ENCODE assay signal across 15 cellular contexts in the genomic region with DNA sequence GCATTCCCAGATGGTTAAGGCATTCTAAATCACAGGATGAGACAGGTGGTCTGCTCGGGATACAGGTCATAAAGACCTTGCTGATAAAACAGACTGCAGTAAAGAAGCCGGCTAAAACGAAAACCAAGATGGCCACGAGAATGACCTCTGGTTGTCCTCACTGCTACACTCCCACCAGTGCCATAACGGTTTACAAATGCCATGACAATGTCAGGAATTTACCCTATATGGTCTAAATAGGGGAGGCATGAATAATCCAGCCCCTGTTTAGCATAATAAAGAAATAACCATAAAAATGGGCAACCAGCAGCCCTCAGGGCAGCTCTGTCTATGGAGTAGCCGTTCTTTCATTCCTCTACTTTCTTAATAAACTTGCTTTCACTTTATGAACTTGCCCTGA.
DNase-seq lines count a peak whose midpoint lies in the region; ATAC-seq and TF ChIP-seq lines count a peak whose summit lies in the region.
"Had no signal": no experiment of that assay in that cellular context is flagged by ENCODE, and none has a peak within 500 bp of the region (broad histone marks: within the 10 kb centered on the region; RNA-seq: fewer than 3 reads in every experiment).

No MANE protein-coding gene starts in this region.

- H3K27me3 ChIP-seq in iPS DF 6.9 (ENCODE audit: control insufficient read depth, insufficient read depth, low read length) (no peaks in the 10 kb centered on the region), lower lobe of right lung (ENCODE audit: low read depth) (no peaks in the 10 kb centered on the region), dorsolateral prefrontal cortex (no peaks in the 10 kb centered on the region)
- H3K27me3 ChIP-seq: BE2C had no signal

- H3K4me1 Mint-ChIP-seq in HFFc6 (ENCODE audit: low read depth), result no peaks in the 10 kb centered on the region
- peaks cover 32% of the 10 kb centered on the region for H3K4me1 Mint-ChIP-seq in WTC11
- H3K4me1 Mint-ChIP-seq: CD4-positive, alpha-beta memory T cell had no signal

- H3K27ac Mint-ChIP-seq in HFFc6 (no peak overlapping the region), WTC11 (peak overlapping the region; percentile 85)
- H3K27ac Mint-ChIP-seq: CD4-positive, alpha-beta memory T cell had no signal

- H3K27ac ChIP-seq in iPS DF 6.9 (ENCODE audit: low read length) (no peak overlapping the region), lower lobe of right lung (no peak overlapping the region), dorsolateral prefrontal cortex (no peak overlapping the region)
- H3K27ac ChIP-seq: A549, C4-2B had no signal

- H3K4me1 ChIP-seq in iPS DF 6.9 (ENCODE audit: control insufficient read depth, insufficient read depth, low read length), result no peaks in the 10 kb centered on the region
- no peaks in the 10 kb centered on the region for H3K4me1 ChIP-seq in lower lobe of right lung
- H3K4me1 ChIP-seq: A549, BE2C had no signal

- TF ChIP-seq CTCF in HFFc6 (IDR thresholded peaks at IDR 0.05), result no peak
- TF ChIP-seq CTCF in WTC11 (IDR thresholded peaks at IDR 0.05), result no peak
- TF ChIP-seq CTCF in lower lobe of right lung (IDR thresholded peaks at IDR 0.05), result no peak
- TF ChIP-seq CTCF in dorsolateral prefrontal cortex (IDR thresholded peaks at IDR 0.05 in 54 of 56, conservative IDR thresholded peaks at IDR 0.05 in 2 of 56; ENCODE audit: low read depth in 1 of 56, partially characterized antibody in 56 of 56), result no peak

- H3K9me3 Mint-ChIP-seq in HFFc6 (no peaks in the 10 kb centered on the region), WTC11 (peaks cover 8% of the 10 kb centered on the region)

- H3K27me3 Mint-ChIP-seq in HFFc6 (ENCODE audit: insufficient read depth), result no peaks in the 10 kb centered on the region
- no peaks in the 10 kb centered on the region for H3K27me3 Mint-ChIP-seq in WTC11 (ENCODE audit: low read depth)
- H3K27me3 Mint-ChIP-seq: CD4-positive, alpha-beta memory T cell had no signal

- H3K9me3 ChIP-seq in iPS DF 6.9 (ENCODE audit: control insufficient read depth, insufficient read depth, low read length), result no peaks in the 10 kb centered on the region
- no peaks in the 10 kb centered on the region for H3K9me3 ChIP-seq in lower lobe of right lung
- H3K9me3 ChIP-seq: A549, BE2C had no signal

- POLR2A ChIA-PET in WTC11 (lab: Charles Lee), result no interaction called here

- intact Hi-C loops in lower lobe of right lung (cut with DNase I), result no loop called here
- intact Hi-C loops in dorsolateral prefrontal cortex (cut with DNase I), result no loop called here

- peak overlapping the region; percentile 11; the same call in 1 of the 2 replicates for H3K4me3 Mint-ChIP-seq in HFFc6
- no peak overlapping the region for H3K4me3 Mint-ChIP-seq in WTC11
- H3K4me3 Mint-ChIP-seq: CD4-positive, alpha-beta memory T cell had no signal

- DNase-seq in HFFc6, result no peak
- DNase-seq in WTC11 (ENCODE audit: low spot score), result no peak
- DNase-seq in iPS DF 6.9 (ENCODE audit: low read depth, low spot score), result peak; percentile 13
- DNase-seq in lower lobe of right lung, result no peak
- DNase-seq in dorsolateral prefrontal cortex, result no peak
- no peak for DNase-seq in DMS 273 treated with DMSO at 0.1 percent for 48 hours (lab: John Stamatoyannopoulos, UW)
- DNase-seq: BE2C; CD4-positive, alpha-beta memory T cell; DND-41; GF-D8; H7; IMR-90; KBM-7 had no signal

- no peaks in the 10 kb centered on the region for H3K36me3 Mint-ChIP-seq in HFFc6 (ENCODE audit: low read depth)
- peaks cover 7% of the 10 kb centered on the region; the same call in 1 of the 2 replicates for H3K36me3 Mint-ChIP-seq in WTC11
- H3K36me3 Mint-ChIP-seq: CD4-positive, alpha-beta memory T cell had no signal

- H3K36me3 ChIP-seq in iPS DF 6.9 (ENCODE audit: control insufficient read depth, insufficient read depth, low read length), result no peaks in the 10 kb centered on the region
- H3K36me3 ChIP-seq in lower lobe of right lung, result no peaks in the 10 kb centered on the region
- H3K36me3 ChIP-seq: BE2C had no signal

- peak; percentile 68 for ATAC-seq in WTC11
- no peak for ATAC-seq in lower lobe of right lung
- ATAC-seq: A549 had no signal

- no CpG with 5 or more reads among the region's 6 CpGs for WGBS in iPS DF 6.9 (ENCODE audit: insufficient coverage, insufficient read length)

- CTCF ChIA-PET in WTC11 (lab: Charles Lee), result no interaction called here

- H3K4me3 ChIP-seq in iPS DF 6.9 (ENCODE audit: low read length), result no peak overlapping the region
- no peak overlapping the region for H3K4me3 ChIP-seq in lower lobe of right lung
- H3K4me3 ChIP-seq in dorsolateral prefrontal cortex, result no peak overlapping the region
- H3K4me3 ChIP-seq: A549 had no signal

TF ChIP-seq in WTC11, 78 proteins besides CTCF, POLR2A, EP300 and RAD21:
- TF ChIP-seq, protein P1, sequence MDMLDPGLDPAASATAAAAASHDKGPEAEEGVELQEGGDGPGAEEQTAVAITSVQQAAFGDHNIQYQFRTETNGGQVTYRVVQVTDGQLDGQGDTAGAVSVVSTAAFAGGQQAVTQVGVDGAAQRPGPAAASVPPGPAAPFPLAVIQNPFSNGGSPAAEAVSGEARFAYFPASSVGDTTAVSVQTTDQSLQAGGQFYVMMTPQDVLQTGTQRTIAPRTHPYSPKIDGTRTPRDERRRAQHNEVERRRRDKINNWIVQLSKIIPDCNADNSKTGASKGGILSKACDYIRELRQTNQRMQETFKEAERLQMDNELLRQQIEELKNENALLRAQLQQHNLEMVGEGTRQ (CRISPR knock-in tag; IDR thresholded peaks at IDR 0.05), result no peak
- TF ChIP-seq, protein P2, sequence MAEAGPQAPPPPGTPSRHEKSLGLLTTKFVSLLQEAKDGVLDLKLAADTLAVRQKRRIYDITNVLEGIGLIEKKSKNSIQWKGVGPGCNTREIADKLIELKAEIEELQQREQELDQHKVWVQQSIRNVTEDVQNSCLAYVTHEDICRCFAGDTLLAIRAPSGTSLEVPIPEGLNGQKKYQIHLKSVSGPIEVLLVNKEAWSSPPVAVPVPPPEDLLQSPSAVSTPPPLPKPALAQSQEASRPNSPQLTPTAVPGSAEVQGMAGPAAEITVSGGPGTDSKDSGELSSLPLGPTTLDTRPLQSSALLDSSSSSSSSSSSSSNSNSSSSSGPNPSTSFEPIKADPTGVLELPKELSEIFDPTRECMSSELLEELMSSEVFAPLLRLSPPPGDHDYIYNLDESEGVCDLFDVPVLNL (CRISPR knock-in tag; IDR thresholded peaks at IDR 0.05; ENCODE audit: borderline replicate concordance, low read depth), result no peak
- peak; percentile 71; the same call in 1 of the 2 replicates for TF ChIP-seq ESRRA (CRISPR knock-in tag; IDR thresholded peaks at IDR 0.05; ENCODE audit: borderline replicate concordance)
